ENCODE assay signal across 1 cellular context in the genomic region with DNA sequence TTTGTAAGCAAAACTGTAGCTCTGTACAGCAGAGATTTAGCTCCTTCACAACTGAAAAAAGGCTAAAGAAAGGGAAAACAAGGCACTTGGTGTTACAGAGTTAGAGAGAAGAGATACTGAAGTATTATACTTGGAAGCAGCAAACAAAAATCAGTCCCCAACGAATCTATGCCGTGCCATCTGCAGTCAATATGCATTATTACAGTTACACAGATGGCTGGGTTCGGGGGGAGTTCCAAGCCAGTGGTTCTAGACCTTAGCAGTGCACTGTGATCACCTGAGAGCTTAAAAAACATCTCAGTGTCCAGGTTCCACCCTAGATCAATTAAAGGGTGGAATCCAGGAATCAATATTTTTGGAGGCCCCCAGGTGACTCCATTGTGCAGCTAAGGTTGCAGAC.
TF ChIP-seq lines count a peak whose summit lies in the region.

No MANE protein-coding gene starts in this region.

TF ChIP-seq in GM12878, 131 proteins besides CTCF, POLR2A, EP300 and RAD21 (continued from another document):
- TF ChIP-seq NR2F1 (conservative IDR thresholded peaks at IDR 0.05) (0 out of 2 replicates have a peak, but pooled peaks have one; percentile 21), POU2F2 (IDR thresholded peaks at IDR 0.05; ENCODE audit: borderline replicate concordance, low read depth, low read length) (peak; percentile 67; the same call in 1 of the 3 replicates), IRF4 (IDR thresholded peaks at IDR 0.05; ENCODE audit: low read depth, low read length) (no peak), SMAD5 (IDR thresholded peaks at IDR 0.05; ENCODE audit: low read depth) (no peak), RUNX3 (IDR thresholded peaks at IDR 0.05; ENCODE audit: low read length) (peak; percentile 35; the same call in 1 of the 2 replicates), MEF2B (IDR thresholded peaks at IDR 0.05; ENCODE audit: partially characterized antibody, poor library complexity, severe bottlenecking) (no peak), PAX5 (IDR thresholded peaks at IDR 0.05; ENCODE audit: borderline replicate concordance, low read depth, low read length) (peak; percentile 66; the same call in 1 of the 2 replicates), FOXM1 (IDR thresholded peaks at IDR 0.05; ENCODE audit: low read depth, low read length) (0 out of 2 replicates have a peak, but pooled peaks have one; percentile 28), NFXL1 (IDR thresholded peaks at IDR 0.05; ENCODE audit: borderline replicate concordance) (no peak), MTA3 (IDR thresholded peaks at IDR 0.05; ENCODE audit: borderline replicate concordance, low read length) (no peak), ZSCAN29 (IDR thresholded peaks at IDR 0.05) (no peak), TCF12 (IDR thresholded peaks at IDR 0.05; ENCODE audit: low read depth, low read length) (0 out of 2 replicates have a peak, but pooled peaks have one; percentile 13), SUPT20H (IDR thresholded peaks at IDR 0.05; ENCODE audit: borderline replicate concordance, control insufficient read depth, low read depth, low read length) (no peak), CBX3 (IDR thresholded peaks at IDR 0.05; ENCODE audit: borderline replicate concordance, low read depth) (no peak), HDGF (IDR thresholded peaks at IDR 0.05) (no peak), RCOR1 (conservative IDR thresholded peaks at IDR 0.05; ENCODE audit: low read depth, low read length) (no peak), TCF3 (IDR thresholded peaks at IDR 0.05; ENCODE audit: borderline replicate concordance, insufficient read depth, low read depth, low read length) (no peak), YY1 (IDR thresholded peaks at IDR 0.05; ENCODE audit: low read depth, low read length) (0 out of 2 replicates have a peak, but pooled peaks have one; percentile 15), SMC3 (IDR thresholded peaks at IDR 0.05; ENCODE audit: borderline replicate concordance, low read length) (peak; percentile 21; the same call in 1 of the 2 replicates), TARDBP (IDR thresholded peaks at IDR 0.05; ENCODE audit: borderline replicate concordance) (no peak), RB1 (IDR thresholded peaks at IDR 0.05; ENCODE audit: borderline replicate concordance) (no peak), TBL1XR1 (IDR thresholded peaks at IDR 0.05; ENCODE audit: low read depth, low read length) (no peak)
- TF ChIP-seq, protein P1, sequence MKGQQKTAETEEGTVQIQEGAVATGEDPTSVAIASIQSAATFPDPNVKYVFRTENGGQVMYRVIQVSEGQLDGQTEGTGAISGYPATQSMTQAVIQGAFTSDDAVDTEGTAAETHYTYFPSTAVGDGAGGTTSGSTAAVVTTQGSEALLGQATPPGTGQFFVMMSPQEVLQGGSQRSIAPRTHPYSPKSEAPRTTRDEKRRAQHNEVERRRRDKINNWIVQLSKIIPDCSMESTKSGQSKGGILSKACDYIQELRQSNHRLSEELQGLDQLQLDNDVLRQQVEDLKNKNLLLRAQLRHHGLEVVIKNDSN (IDR thresholded peaks at IDR 0.05; ENCODE audit: borderline replicate concordance, extremely low read length, insufficient read depth, low read depth, low read length): no peak
- TF ChIP-seq, protein P2, sequence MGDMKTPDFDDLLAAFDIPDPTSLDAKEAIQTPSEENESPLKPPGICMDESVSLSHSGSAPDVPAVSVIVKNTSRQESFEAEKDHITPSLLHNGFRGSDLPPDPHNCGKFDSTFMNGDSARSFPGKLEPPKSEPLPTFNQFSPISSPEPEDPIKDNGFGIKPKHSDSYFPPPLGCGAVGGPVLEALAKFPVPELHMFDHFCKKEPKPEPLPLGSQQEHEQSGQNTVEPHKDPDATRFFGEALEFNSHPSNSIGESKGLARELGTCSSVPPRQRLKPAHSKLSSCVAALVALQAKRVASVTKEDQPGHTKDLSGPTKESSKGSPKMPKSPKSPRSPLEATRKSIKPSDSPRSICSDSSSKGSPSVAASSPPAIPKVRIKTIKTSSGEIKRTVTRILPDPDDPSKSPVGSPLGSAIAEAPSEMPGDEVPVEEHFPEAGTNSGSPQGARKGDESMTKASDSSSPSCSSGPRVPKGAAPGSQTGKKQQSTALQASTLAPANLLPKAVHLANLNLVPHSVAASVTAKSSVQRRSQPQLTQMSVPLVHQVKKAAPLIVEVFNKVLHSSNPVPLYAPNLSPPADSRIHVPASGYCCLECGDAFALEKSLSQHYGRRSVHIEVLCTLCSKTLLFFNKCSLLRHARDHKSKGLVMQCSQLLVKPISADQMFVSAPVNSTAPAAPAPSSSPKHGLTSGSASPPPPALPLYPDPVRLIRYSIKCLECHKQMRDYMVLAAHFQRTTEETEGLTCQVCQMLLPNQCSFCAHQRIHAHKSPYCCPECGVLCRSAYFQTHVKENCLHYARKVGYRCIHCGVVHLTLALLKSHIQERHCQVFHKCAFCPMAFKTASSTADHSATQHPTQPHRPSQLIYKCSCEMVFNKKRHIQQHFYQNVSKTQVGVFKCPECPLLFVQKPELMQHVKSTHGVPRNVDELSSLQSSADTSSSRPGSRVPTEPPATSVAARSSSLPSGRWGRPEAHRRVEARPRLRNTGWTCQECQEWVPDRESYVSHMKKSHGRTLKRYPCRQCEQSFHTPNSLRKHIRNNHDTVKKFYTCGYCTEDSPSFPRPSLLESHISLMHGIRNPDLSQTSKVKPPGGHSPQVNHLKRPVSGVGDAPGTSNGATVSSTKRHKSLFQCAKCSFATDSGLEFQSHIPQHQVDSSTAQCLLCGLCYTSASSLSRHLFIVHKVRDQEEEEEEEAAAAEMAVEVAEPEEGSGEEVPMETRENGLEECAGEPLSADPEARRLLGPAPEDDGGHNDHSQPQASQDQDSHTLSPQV (IDR thresholded peaks at IDR 0.05): no peak
